In genomic region chr9:133098871-133099270, GRCh38 we compare ENCODE assay signal across 21 cellular contexts.
"Had no signal": no experiment of that assay in that cellular context is flagged by ENCODE, and none has a peak within 500 bp of the region (broad histone marks: within the 10 kb centered on the region; RNA-seq: fewer than 3 reads in every experiment).

No MANE protein-coding gene starts in this region.

- H3K27ac ChIP-seq: brain microvascular endothelial cell, neural progenitor cell, right atrium auricular region, vagina had no signal

- H3K4me3 Mint-ChIP-seq: activated CD4-positive, alpha-beta memory T cell treated with anti-CD3 and anti-CD28 coated beads, Interleukin-2, amount 10 ng/mL, durations not matched to agents 7 days and 5 days; activated CD4-positive, alpha-beta T cell treated with anti-CD3 and anti-CD28 coated beads, Interleukin-2, amount 10 ng/mL, durations not matched to agents 24 days and 14 days; activated naive CD4-positive, alpha-beta T cell treated with anti-CD3 and anti-CD28 coated beads, Interleukin-2, amount 10 ng/mL, durations not matched to agents 7 days and 5 days; activated T-cell treated with anti-CD3 and anti-CD28 coated beads, Interleukin-2, amount 50 U/mL, for 4 hours; naive thymus-derived CD4-positive, alpha-beta T cell; neural progenitor cell had no signal

- H3K27me3 Mint-ChIP-seq: activated CD4-positive, alpha-beta memory T cell treated with anti-CD3 and anti-CD28 coated beads, Interleukin-2, amount 10 ng/mL, durations not matched to agents 7 days and 5 days; activated CD4-positive, alpha-beta T cell treated with anti-CD3 and anti-CD28 coated beads, Interleukin-2, amount 10 ng/mL, durations not matched to agents 24 days and 14 days; activated naive CD4-positive, alpha-beta T cell treated with anti-CD3 and anti-CD28 coated beads, Interleukin-2, amount 10 ng/mL, durations not matched to agents 7 days and 5 days; naive thymus-derived CD4-positive, alpha-beta T cell had no signal

- H3K27ac Mint-ChIP-seq: activated CD4-positive, alpha-beta memory T cell treated with anti-CD3 and anti-CD28 coated beads, Interleukin-2, amount 10 ng/mL, durations not matched to agents 7 days and 5 days; activated CD4-positive, alpha-beta T cell treated with anti-CD3 and anti-CD28 coated beads, Interleukin-2, amount 10 ng/mL, durations not matched to agents 24 days and 14 days; activated naive CD4-positive, alpha-beta T cell treated with anti-CD3 and anti-CD28 coated beads, Interleukin-2, amount 10 ng/mL, durations not matched to agents 7 days and 5 days; naive thymus-derived CD4-positive, alpha-beta T cell; neural progenitor cell had no signal

- H3K4me1 ChIP-seq: neural progenitor cell had no signal

- H3K27me3 ChIP-seq: brain microvascular endothelial cell, gastrocnemius medialis, neural progenitor cell, right atrium auricular region, vagina had no signal

- H3K4me3 ChIP-seq: gastrocnemius medialis, neural progenitor cell, right atrium auricular region, vagina had no signal

- H3K4me1 Mint-ChIP-seq: activated CD4-positive, alpha-beta memory T cell treated with anti-CD3 and anti-CD28 coated beads, Interleukin-2, amount 10 ng/mL, durations not matched to agents 7 days and 5 days; activated CD4-positive, alpha-beta T cell treated with anti-CD3 and anti-CD28 coated beads, Interleukin-2, amount 10 ng/mL, durations not matched to agents 24 days and 14 days; activated naive CD4-positive, alpha-beta T cell treated with anti-CD3 and anti-CD28 coated beads, Interleukin-2, amount 10 ng/mL, durations not matched to agents 7 days and 5 days; neural progenitor cell had no signal

- ATAC-seq: activated T-cell treated with anti-CD3 and anti-CD28 coated beads, Interleukin-2, amount 50 U/mL, for 4 hours; gastrocnemius medialis; left colon; naive thymus-derived CD4-positive, alpha-beta T cell had no signal

- DNase-seq: activated CD4-positive, alpha-beta memory T cell treated with anti-CD3 and anti-CD28 coated beads, Interleukin-2, amount 10 ng/mL, durations not matched to agents 7 days and 5 days; activated CD4-positive, alpha-beta T cell treated with anti-CD3 and anti-CD28 coated beads, Interleukin-2, amount 10 ng/mL, durations not matched to agents 24 days and 14 days; activated CD4-positive, CD25-positive, alpha-beta regulatory T cell treated with anti-CD3 and anti-CD28 coated beads, Interleukin-2, amount 50 U/mL, for 72 hours; activated CD8-positive, alpha-beta memory T cell treated with anti-CD3 and anti-CD28 coated beads, Interleukin-2, amount 50 U/mL, for 48 hours; activated naive CD4-positive, alpha-beta T cell treated with anti-CD3 and anti-CD28 coated beads, Interleukin-2, amount 10 ng/mL, durations not matched to agents 7 days and 5 days; activated T-cell treated with anti-CD3 and anti-CD28 coated beads, Interleukin-2, amount 50 U/mL, for 4 hours; amniotic stem cell; brain microvascular endothelial cell; effector CD8-positive, alpha-beta T cell; hippocampal formation; left colon; midbrain; naive thymus-derived CD4-positive, alpha-beta T cell; stimulated activated naive CD4-positive, alpha-beta T cell treated with Interleukin-2 at 50 U/mL for 16 hours; SW 1271; T-helper 2 cell; trophoblast cell had no signal

- H3K9me3 ChIP-seq: vagina had no signal
